ENCODE assay signal across 1 cellular context in the genomic region with DNA sequence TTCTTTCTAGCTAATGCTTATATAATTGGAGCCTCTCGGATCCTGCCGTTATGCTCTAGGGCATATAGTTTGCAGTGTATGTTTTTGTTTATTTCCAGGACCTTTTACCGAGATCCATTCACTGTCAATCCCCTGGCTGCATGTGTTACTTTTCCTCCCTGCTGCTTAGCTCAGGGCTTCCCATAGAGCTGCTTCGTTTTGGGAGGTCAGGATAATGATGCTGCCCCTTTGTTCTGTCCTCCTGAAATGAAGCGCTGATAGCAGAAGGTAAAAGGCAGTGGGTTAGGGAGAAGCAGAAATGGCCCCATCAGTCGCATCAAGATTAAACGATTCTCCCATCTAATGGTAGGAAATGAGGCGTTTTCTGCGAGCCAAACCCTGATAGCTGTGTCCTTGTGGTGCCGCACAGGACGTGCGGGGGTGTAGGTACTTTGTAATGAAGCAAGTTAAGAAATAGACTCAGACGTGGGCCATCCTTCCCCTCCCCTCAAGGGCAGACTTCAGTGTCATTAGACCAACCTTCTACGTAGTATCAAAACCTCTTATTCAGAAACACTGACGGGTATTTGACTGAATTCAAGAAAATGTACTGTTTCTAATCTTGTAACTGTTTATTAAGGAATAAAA.
TF ChIP-seq lines count a peak whose summit lies in the region.

No MANE protein-coding gene starts in this region.

TF ChIP-seq in H1, 55 proteins besides CTCF, POLR2A, EP300 and RAD21:
- TF ChIP-seq TEAD4 (IDR thresholded peaks at IDR 0.05; ENCODE audit: low read depth, low read length), result no peak
- TF ChIP-seq GTF2F1 (IDR thresholded peaks at IDR 0.05; ENCODE audit: borderline replicate concordance, low read depth, low read length), result no peak
- TF ChIP-seq BRCA1 (IDR thresholded peaks at IDR 0.05; ENCODE audit: low read depth, low read length), result no peak
